ENCODE assay signal across 9 cellular contexts in genomic region chr3:52537165-52537635, GRCh38. TPM values are rescaled to one million over a fixed set of nuclear protein-coding genes. Genes with fewer than 3 reads are reported as not detected.
DNase-seq lines count a peak whose midpoint lies in the region; ATAC-seq and TF ChIP-seq lines count a peak whose summit lies in the region.
"Had no signal": no experiment of that assay in that cellular context is flagged by ENCODE, and none has a peak within 500 bp of the region (broad histone marks: within the 10 kb centered on the region; RNA-seq: fewer than 3 reads in every experiment).

No MANE protein-coding gene starts in this region.

- no peak for DNase-seq in HCT116 (ENCODE audit: low read depth, low spot score)
- DNase-seq in activated CD8-positive, alpha-beta T cell treated with anti-CD3 and anti-CD28 coated beads for 36 hours: no peak
- DNase-seq in left ventricle myocardium superior: no peak
- no peak for DNase-seq in hippocampal formation (lab: John Stamatoyannopoulos, UW)
- no peak for DNase-seq in NCI-H1048 (lab: John Stamatoyannopoulos, UW)

- H3K9me2 ChIP-seq in HCT116 (ENCODE audit: insufficient read depth): no peaks in the 10 kb centered on the region

- H3K9me3 ChIP-seq in HCT116 (ENCODE audit: control insufficient read depth in 1 of 2, insufficient read depth in 1 of 2, low read depth in 1 of 2, low read length in 2 of 2) (no peaks in the 10 kb centered on the region), skeletal muscle satellite cell (replicated peaks; ENCODE audit: low read length) (no peaks in the 10 kb centered on the region)

- POLR2A ChIA-PET in HCT116 (lab: Charles Lee): interaction anchor here (1.2 kb wide), 1 partner anchor 99 kb away, joined by 3 read pairs; no protein-coding TSS in a partner anchor
- POLR2A ChIA-PET in activated CD8-positive, alpha-beta T cell treated with anti-CD3 and anti-CD28 coated beads for 36 hours (lab: Charles Lee): interaction anchor here (0.7 to 1.6 kb wide), 4 partner anchors 8 to 80 kb away, joined by 3 to 7 read pairs (median 3); no protein-coding TSS in a partner anchor

- no peaks in the 10 kb centered on the region for H3K27me3 ChIP-seq in HCT116 (ENCODE audit: insufficient read depth, low read length)
- no peaks in the 10 kb centered on the region for H3K27me3 ChIP-seq in skeletal muscle satellite cell (ENCODE audit: control insufficient read depth, insufficient read depth, low read length)

- H3K4me3 Mint-ChIP-seq in activated CD8-positive, alpha-beta T cell treated with anti-CD3 and anti-CD28 coated beads for 36 hours: peak overlapping the region; percentile 100

- H3K4me3 ChIP-seq in HCT116 (replicated peaks in 1 of 2; ENCODE audit: low read depth in 1 of 2, low read length in 2 of 2) (peak overlapping the region; percentile 86 to 93), skeletal muscle satellite cell (ENCODE audit: low read length) (peak overlapping the region; percentile 78)

- H3K4me1 ChIP-seq in HCT116 (ENCODE audit: control insufficient read depth in 1 of 2, insufficient read depth in 2 of 2, low read length in 2 of 2) (peaks cover 10 to 31% of the 10 kb centered on the region in 2 experiments; a peak in 3 of 4 replicates), skeletal muscle satellite cell (ENCODE audit: control insufficient read depth, insufficient read depth, low read length) (peaks cover 41% of the 10 kb centered on the region)

- TF ChIP-seq RAD21 in HCT116 (IDR thresholded peaks at IDR 0.05; ENCODE audit: low read depth): no peak

- H3K9me3 Mint-ChIP-seq in activated CD8-positive, alpha-beta T cell treated with anti-CD3 and anti-CD28 coated beads for 36 hours: no peaks in the 10 kb centered on the region

- peaks cover 65% of the 10 kb centered on the region for H3K79me2 ChIP-seq in HCT116 (ENCODE audit: insufficient read depth, low read length)

- TF ChIP-seq CTCF in HCT116 (IDR thresholded peaks at IDR 0.05 in 2 of 3, conservative IDR thresholded peaks at IDR 0.05 in 1 of 3; ENCODE audit: borderline replicate concordance in 1 of 3, insufficient read depth in 1 of 3, low read depth in 2 of 3, low read length in 2 of 3): no peak
- no peak for TF ChIP-seq CTCF in activated CD8-positive, alpha-beta T cell treated with anti-CD3 and anti-CD28 coated beads for 36 hours (IDR thresholded peaks at IDR 0.05)

- CTCF ChIA-PET in HCT116 (lab: Charles Lee): no interaction called here
- CTCF ChIA-PET in activated CD8-positive, alpha-beta T cell treated with anti-CD3 and anti-CD28 coated beads for 36 hours (lab: Charles Lee): no interaction called here

- H3K27ac Mint-ChIP-seq in activated CD8-positive, alpha-beta T cell treated with anti-CD3 and anti-CD28 coated beads for 36 hours: peak overlapping the region; percentile 99

- H3K36me3 ChIP-seq in HCT116 (ENCODE audit: control insufficient read depth in 1 of 2, insufficient read depth in 2 of 2, low read length in 2 of 2) (peaks cover 0 to 7% of the 10 kb centered on the region in 2 experiments; a peak in 1 of 4 replicates), skeletal muscle satellite cell (ENCODE audit: insufficient read depth, low read length) (peaks cover 22% of the 10 kb centered on the region)

- H3K4me2 ChIP-seq in HCT116 (ENCODE audit: low read length) (peak overlapping the region; percentile 84), skeletal muscle satellite cell (ENCODE audit: low read length) (peak overlapping the region; percentile 81)

- no peaks in the 10 kb centered on the region for H4K20me1 ChIP-seq in HCT116 (ENCODE audit: insufficient read depth)

- no peaks in the 10 kb centered on the region for H3K27me3 Mint-ChIP-seq in activated CD8-positive, alpha-beta T cell treated with anti-CD3 and anti-CD28 coated beads for 36 hours

- H3K36me3 Mint-ChIP-seq in activated CD8-positive, alpha-beta T cell treated with anti-CD3 and anti-CD28 coated beads for 36 hours (ENCODE audit: low read depth): peaks cover 34% of the 10 kb centered on the region

- TF ChIP-seq POLR2A in HCT116 (IDR thresholded peaks at IDR 0.05; ENCODE audit: borderline replicate concordance, extremely low read depth, insufficient read depth, insufficient read length): no peak

- intact Hi-C loops in HCT116 (cut with micrococcal nuclease): loop anchor here (2.0 kb wide), 1 partner anchor 146 kb away; no protein-coding TSS in a partner anchor
- intact Hi-C loops in activated CD8-positive, alpha-beta T cell treated with anti-CD3 and anti-CD28 coated beads for 36 hours (cut with micrococcal nuclease): loop anchor here (10.0 kb wide), 1 partner anchor 148 kb away; the partner anchor contains the start of genes GNL3 and PBRM1
- intact Hi-C loops in left ventricle myocardium superior (cut with micrococcal nuclease): loop anchor here (5.0 kb wide), 1 partner anchor 65 kb away; no protein-coding TSS in a partner anchor

- RAD21 ChIA-PET in HCT116 (lab: Charles Lee; ENCODE audit: low non-redundant PET in 1 of 2, low total read pairs in 2 of 2, uncharacterized antibody in 2 of 2, unreplicated experiment in 2 of 2): no interaction called here

- H3K27ac ChIP-seq in HCT116 (ENCODE audit: low read depth, low read length): peak overlapping the region; percentile 79

- ATAC-seq in HCT116 (no peak), left ventricle myocardium superior (peak; percentile 33), HG02973 (IDR thresholded peaks at IDR 0.05; ENCODE audit: unreplicated experiment) (no peak), GM19452 (IDR thresholded peaks at IDR 0.05; ENCODE audit: unreplicated experiment) (no peak)
- no peak for ATAC-seq in activated CD8-positive, alpha-beta T cell treated with anti-CD3 and anti-CD28 coated beads for 36 hours

- peak overlapping the region; percentile 98 for H3K9ac ChIP-seq in HCT116 (ENCODE audit: low read length)
- H3K9ac ChIP-seq in skeletal muscle satellite cell (ENCODE audit: low read depth, low read length): peak overlapping the region; percentile 89

- H3K4me1 Mint-ChIP-seq in activated CD8-positive, alpha-beta T cell treated with anti-CD3 and anti-CD28 coated beads for 36 hours (ENCODE audit: low read depth): peaks cover 49% of the 10 kb centered on the region

- H2AFZ ChIP-seq in HCT116 (ENCODE audit: low read depth, low read length, poor library complexity, severe bottlenecking): no peak overlapping the region

- no TSS peak for BruUV-seq in HCT116 (replicated peaks; lab: Mats Ljungman, UMichigan)

TF ChIP-seq in HCT116, 20 proteins besides CTCF, POLR2A, EP300 and RAD21:
- TF ChIP-seq SRF (IDR thresholded peaks at IDR 0.05; ENCODE audit: low read depth) (no peak), ZFX (IDR thresholded peaks at IDR 0.05) (0 out of 2 replicates have a peak, but pooled peaks have one; percentile 23), EGR1 (IDR thresholded peaks at IDR 0.05; ENCODE audit: low read depth) (no peak), REST (IDR thresholded peaks at IDR 0.05; ENCODE audit: low read depth) (no peak)
TF ChIP-seq in HCT116: peak in this region for 1.

RNA-seq across cellular contexts. Expression of gene UQCC5, which starts 0.8 kb away (rescaled TPM):
- total RNA-seq in HCT116 (2021; ENCODE audit: unreplicated experiment) (14.1 TPM), left ventricle myocardium superior (58.7 TPM)
- 50.0 and 58.6 TPM in 2 replicates for polyA plus RNA-seq in HCT116 (2012)
- 10 to 100 TPM; 14.0 to 20.5 TPM for total RNA-seq in activated CD8-positive, alpha-beta T cell treated with anti-CD3 and anti-CD28 coated beads for 36 hours
- total RNA-seq in skeletal muscle satellite cell (2012; rRNA removed): 2.4 and 9.4 TPM in 2 replicates

RNA-seq across cellular contexts. Expression of gene NT5DC2, which starts 3.5 kb away (rescaled TPM):
- 125 TPM for total RNA-seq in HCT116 (2021; ENCODE audit: unreplicated experiment)
- 111 and 112 TPM in 2 replicates for polyA plus RNA-seq in HCT116 (2012)
- 10 to 100 TPM; 53.8 to 61.7 TPM for total RNA-seq in activated CD8-positive, alpha-beta T cell treated with anti-CD3 and anti-CD28 coated beads for 36 hours
- 68.3 TPM for total RNA-seq in left ventricle myocardium superior
- total RNA-seq in skeletal muscle satellite cell (2012; rRNA removed): 44.1 and 64.9 TPM in 2 replicates

RNA-seq across cellular contexts. Expression of gene STAB1, which starts 42.1 kb away (rescaled TPM):
- total RNA-seq in HCT116 (2021; ENCODE audit: unreplicated experiment): 0.44 TPM
- 0.12 TPM in 1 of 2 replicates, not detected in the other for polyA plus RNA-seq in HCT116 (2012)
- total RNA-seq in activated CD8-positive, alpha-beta T cell treated with anti-CD3 and anti-CD28 coated beads for 36 hours: under 1 TPM; 0.09 to 0.20 TPM
- 69.7 TPM for total RNA-seq in left ventricle myocardium superior
- under 0.01 TPM in 2 replicates for total RNA-seq in skeletal muscle satellite cell (2012; rRNA removed)
- total RNA-seq: HT1080 had no signal

Comparison
In these comparisons a context has a peak if more than half of its experiments do, and no peak if none do; other contexts are left out.
1. RNA of gene STAB1, which starts 42.1 kb away (total RNA-seq): 69.7 TPM in left ventricle myocardium superior (single experiment); 0.44 TPM in HCT116 (single experiment) and 0.09 to 0.20 TPM in activated CD8-positive, alpha-beta T cell treated with anti-CD3 and anti-CD28 coated beads for 36 hours; every median in the first group is over 10 times any median in the second.